In genomic region chr19:5978606-5979552, GRCh38 we compare ENCODE assay signal across 8 cellular contexts. TPM values are rescaled to one million over a fixed set of nuclear protein-coding genes. Genes with fewer than 3 reads are reported as not detected.
DNase-seq lines count a peak whose midpoint lies in the region; ATAC-seq and TF ChIP-seq lines count a peak whose summit lies in the region.

No MANE protein-coding gene starts in this region.

- in situ Hi-C loops in GM23248 (cut with MboI) = no loop called here

- no peaks in the 10 kb centered on the region for H3K36me3 ChIP-seq in GM23248 (ENCODE audit: low read depth)
- peaks cover 0 to 5% (median 1%) of the 10 kb centered on the region in 4 donors for H3K36me3 ChIP-seq in sigmoid colon

- TF ChIP-seq EP300 in sigmoid colon (IDR thresholded peaks at IDR 0.05) = no peak

- H3K27ac ChIP-seq in GM23248 = peak overlapping the region; percentile 36; the same call in 1 of the 2 replicates
- peak overlapping the region; percentile 80 for H3K27ac ChIP-seq in VCaP
- H3K27ac ChIP-seq in sigmoid colon = peak overlapping the region; percentile 84 to 93 (median 87)

- peaks cover 60% of the 10 kb centered on the region for H3K79me2 ChIP-seq in GM23248 (ENCODE audit: insufficient read depth)

- intact Hi-C loops in sigmoid colon (cut with DNase I) = loop anchor here (5.0 kb wide), 1 partner anchor 187 kb away; the partner anchor contains the start of gene DUS3L

- ATAC-seq in HG03565 (IDR thresholded peaks at IDR 0.05; ENCODE audit: unreplicated experiment) = no peak

- peak overlapping the region; percentile 84 for H3K9ac ChIP-seq in GM23248

- no peaks in the 10 kb centered on the region for H3K9me2 ChIP-seq in GM23248 (ENCODE audit: insufficient read depth)

- no peak for TF ChIP-seq POLR2A in sigmoid colon (IDR thresholded peaks at IDR 0.05)

- H3K4me1 ChIP-seq in GM23248 (ENCODE audit: insufficient read depth) (peaks cover 36% of the 10 kb centered on the region), sigmoid colon (peaks cover 0 to 54% (median 50%) of the 10 kb centered on the region in 4 donors)

- TF ChIP-seq CTCF in VCaP (conservative IDR thresholded peaks at IDR 0.05) (no peak), foreskin fibroblast (IDR thresholded peaks at IDR 0.05; ENCODE audit: low read depth, low read length) (no peak), sigmoid colon (IDR thresholded peaks at IDR 0.05) (no peak)

- no peak for DNase-seq in GM23248
- DNase-seq in foreskin fibroblast = no peak
- DNase-seq in sigmoid colon = no peak
- DNase-seq in SIG-M5 treated with dmso at 0.1 percent for 504 hours (lab: John Stamatoyannopoulos, UW; ENCODE audit: unreplicated experiment) = no peak
- no peak for DNase-seq in UCSD-AML1 (lab: John Stamatoyannopoulos, UW; ENCODE audit: unreplicated experiment)
- no peak for DNase-seq in HK-2 (ENCODE audit: unreplicated experiment)

- 36 to 54% methylated on average over 21 to 33 of the region's 33 CpGs for WGBS in GM23248 (ENCODE audit: low coverage in 1 of 2, low lambda C conversion rate in 2 of 2, missing lambda C conversion rate in 2 of 2), 2 experiments
- WGBS in sigmoid colon, 2 donors = 39 to 40% methylated on average over 33 of the region's 33 CpGs

- H3K4me2 ChIP-seq in GM23248 (ENCODE audit: unreplicated experiment) = peak overlapping the region; percentile 77

- H3K9me3 ChIP-seq in GM23248 (ENCODE audit: low read depth) (no peaks in the 10 kb centered on the region), sigmoid colon (no peaks in the 10 kb centered on the region)

- H3K27me3 ChIP-seq in GM23248 (replicated peaks; ENCODE audit: insufficient read depth) (no peaks in the 10 kb centered on the region), sigmoid colon (no peaks in the 10 kb centered on the region)

- peak overlapping the region; percentile 83 for H2AFZ ChIP-seq in GM23248

- peaks cover 4% of the 10 kb centered on the region for H3F3A ChIP-seq in GM23248 (ENCODE audit: insufficient read depth)

- peaks cover 6% of the 10 kb centered on the region; the same call in 1 of the 2 replicates for H4K20me1 ChIP-seq in GM23248 (ENCODE audit: insufficient read depth)

- H3K4me3 ChIP-seq in GM23248 (peak overlapping the region; percentile 77), foreskin fibroblast (ENCODE audit: low read depth in 1 of 2, low read length in 2 of 2) (peak overlapping the region; percentile 80 to 84), sigmoid colon (peak overlapping the region; percentile 36 to 99 (median 85))

RNA-seq across cellular contexts. Expression of gene RANBP3, which starts 0.9 kb away (rescaled TPM):
- total RNA-seq in GM23248 (2014; rRNA removed; shearing (Covaris generic)) = 41.8 and 53.5 TPM in 2 replicates
- polyA plus RNA-seq in GM23248 (2016; fragmentation: Nextera tagmentation; extraction: Ambion mirVana) = 50.0 and 51.7 TPM in 2 replicates
- 10 to 100 TPM; 63.1 to 86.4 (median 82.7) TPM for total RNA-seq in sigmoid colon
- 10 to 100 TPM; 27.0 to 47.5 (median 27.6) TPM for polyA plus RNA-seq in sigmoid colon

Comparison
In these comparisons a context has a peak if more than half of its experiments do, and no peak if none do; other contexts are left out.
1. H3K27ac ChIP-seq: peak in every context shown above with its lines; median percentile 87 in sigmoid colon; 80 in VCaP; 36 in GM23248.